Comparison of ENCODE assay signal across 19 cellular contexts in genomic region chr19:55077106-55077505, GRCh38. TPM values are rescaled to one million over a fixed set of nuclear protein-coding genes. Genes with fewer than 3 reads are reported as not detected.
DNase-seq lines count a peak whose midpoint lies in the region; ATAC-seq and TF ChIP-seq lines count a peak whose summit lies in the region.
"Had no signal": no experiment of that assay in that cellular context is flagged by ENCODE, and none has a peak within 500 bp of the region (broad histone marks: within the 10 kb centered on the region; RNA-seq: fewer than 3 reads in every experiment).

No MANE protein-coding gene starts in this region.

- no peaks in the 10 kb centered on the region for H3K36me3 Mint-ChIP-seq in natural killer cell treated with Interleukin-12 subunit alpha and Interleukin-12 subunit beta and Interleukin-15 and Interleukin-18, amount 100 ng/mL, for 72 hours

- DNase-seq in epithelial cell of esophagus (ENCODE audit: low read depth) (no peak), NCI-H1694 (lab: John Stamatoyannopoulos, UW) (no peak), RWPE1 (ENCODE audit: low spot score) (no peak)
- DNase-seq in natural killer cell treated with Interleukin-12 subunit alpha and Interleukin-12 subunit beta and Interleukin-15 and Interleukin-18, amount 100 ng/mL, for 72 hours (ENCODE audit: low spot score): peak; percentile 25
- no peak for DNase-seq in effector CD4-positive, alpha-beta T cell
- DNase-seq in activated CD4-positive, alpha-beta T cell treated with anti-CD3 and anti-CD28 coated beads, Interleukin-2, amount 50 U/mL, for 48 hours: no peak
- DNase-seq: DMS79, Kasumi-1, MG63, NCI-H1417, NCI-H187, NCI-H2107, NCI-H510A, SJCRH30 had no signal

- H3K4me3 ChIP-seq in HEK293 (ENCODE audit: low read depth, low read length) (no peak overlapping the region), epithelial cell of esophagus (ENCODE audit: low read length) (peak overlapping the region; percentile 52)
- H3K4me3 ChIP-seq: MG63, SJCRH30 had no signal

- CTCF ChIA-PET in HEK293 (lab: Yijun Ruan, JAX) (interaction anchor here (0.6 to 1.4 kb wide), 3 partner anchors 11 to 12 kb away, joined by 3 to 7 read pairs (median 3); no protein-coding TSS in a partner anchor), RWPE1 (lab: Yijun Ruan, JAX) (no interaction called here)

- TF ChIP-seq CTCF in 22Rv1 (IDR thresholded peaks at IDR 0.05) (no peak), HEK293 (tag by site-specific recombination; IDR thresholded peaks at IDR 0.05) (no peak), epithelial cell of esophagus (IDR thresholded peaks at IDR 0.05; ENCODE audit: insufficient read depth, low read depth, low read length, missing control alignments) (no peak), RWPE1 (conservative IDR thresholded peaks at IDR 0.05; ENCODE audit: low read depth) (no peak)

- no peak overlapping the region for H3K27ac Mint-ChIP-seq in natural killer cell treated with Interleukin-12 subunit alpha and Interleukin-12 subunit beta and Interleukin-15 and Interleukin-18, amount 100 ng/mL, for 72 hours
- H3K27ac Mint-ChIP-seq: B cell had no signal

- POLR2A ChIA-PET in HEK293 (lab: Yijun Ruan, JAX): interaction anchor here (0.6 kb wide), 1 partner anchor 41 kb away, joined by 6 read pairs; no protein-coding TSS in a partner anchor
- POLR2A ChIA-PET in RWPE1 (lab: Yijun Ruan, JAX; ENCODE audit: low non-redundant PET): no interaction called here

- H3K27ac ChIP-seq in 22Rv1 (peak overlapping the region; percentile 51; the same call in 1 of the 2 replicates), HEK293 (ENCODE audit: extremely low read depth, low read depth, low read length) (no peak overlapping the region), RWPE1 (no peak overlapping the region)
- H3K27ac ChIP-seq: SJCRH30 had no signal

- no peaks in the 10 kb centered on the region for H3K9me3 ChIP-seq in HEK293 (ENCODE audit: control insufficient read depth, insufficient read depth, low read depth, low read length)
- H3K9me3 ChIP-seq: SJCRH30 had no signal

- H3K36me3 ChIP-seq in HEK293 (ENCODE audit: control insufficient read depth in 2 of 2, insufficient read depth in 1 of 2, low read length in 2 of 2): no peaks in the 10 kb centered on the region
- H3K36me3 ChIP-seq: MG63, SJCRH30 had no signal

- no peaks in the 10 kb centered on the region for H3K4me1 ChIP-seq in HEK293 (ENCODE audit: control insufficient read depth, insufficient read depth, low read length)

- H3K9me3 Mint-ChIP-seq in natural killer cell treated with Interleukin-12 subunit alpha and Interleukin-12 subunit beta and Interleukin-15 and Interleukin-18, amount 100 ng/mL, for 72 hours: no peaks in the 10 kb centered on the region

- peaks cover 17 to 18% of the 10 kb centered on the region in 2 donors for H3K4me1 Mint-ChIP-seq in natural killer cell treated with Interleukin-12 subunit alpha and Interleukin-12 subunit beta and Interleukin-15 and Interleukin-18, amount 100 ng/mL, for 72 hours (ENCODE audit: low read depth in 2 of 2)

- no peak overlapping the region for H3K4me3 Mint-ChIP-seq in natural killer cell treated with Interleukin-12 subunit alpha and Interleukin-12 subunit beta and Interleukin-15 and Interleukin-18, amount 100 ng/mL, for 72 hours
- H3K4me3 Mint-ChIP-seq: B cell, CD14-positive monocyte had no signal

- no peak for ATAC-seq in natural killer cell treated with Interleukin-12 subunit alpha and Interleukin-12 subunit beta and Interleukin-15 and Interleukin-18, amount 100 ng/mL, for 72 hours
- ATAC-seq: Panc1 had no signal

- H3K27me3 Mint-ChIP-seq in natural killer cell treated with Interleukin-12 subunit alpha and Interleukin-12 subunit beta and Interleukin-15 and Interleukin-18, amount 100 ng/mL, for 72 hours: peaks cover 6 to 13% of the 10 kb centered on the region in 2 donors

TF ChIP-seq in HEK293, 187 proteins besides CTCF, POLR2A, EP300 and RAD21:
- TF ChIP-seq ZNF664 (tag by site-specific recombination; IDR thresholded peaks at IDR 0.05): peak; percentile 65; the same call in 1 of the 2 replicates
- TF ChIP-seq, protein P1, sequence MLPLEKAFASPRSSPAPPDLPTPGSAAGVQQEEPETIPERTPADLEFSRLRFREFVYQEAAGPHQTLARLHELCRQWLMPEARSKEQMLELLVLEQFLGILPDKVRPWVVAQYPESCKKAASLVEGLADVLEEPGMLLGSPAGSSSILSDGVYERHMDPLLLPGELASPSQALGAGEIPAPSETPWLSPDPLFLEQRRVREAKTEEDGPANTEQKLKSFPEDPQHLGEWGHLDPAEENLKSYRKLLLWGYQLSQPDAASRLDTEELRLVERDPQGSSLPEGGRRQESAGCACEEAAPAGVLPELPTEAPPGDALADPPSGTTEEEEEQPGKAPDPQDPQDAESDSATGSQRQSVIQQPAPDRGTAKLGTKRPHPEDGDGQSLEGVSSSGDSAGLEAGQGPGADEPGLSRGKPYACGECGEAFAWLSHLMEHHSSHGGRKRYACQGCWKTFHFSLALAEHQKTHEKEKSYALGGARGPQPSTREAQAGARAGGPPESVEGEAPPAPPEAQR (tag by site-specific recombination; IDR thresholded peaks at IDR 0.05): no peak
- TF ChIP-seq, protein P2, sequence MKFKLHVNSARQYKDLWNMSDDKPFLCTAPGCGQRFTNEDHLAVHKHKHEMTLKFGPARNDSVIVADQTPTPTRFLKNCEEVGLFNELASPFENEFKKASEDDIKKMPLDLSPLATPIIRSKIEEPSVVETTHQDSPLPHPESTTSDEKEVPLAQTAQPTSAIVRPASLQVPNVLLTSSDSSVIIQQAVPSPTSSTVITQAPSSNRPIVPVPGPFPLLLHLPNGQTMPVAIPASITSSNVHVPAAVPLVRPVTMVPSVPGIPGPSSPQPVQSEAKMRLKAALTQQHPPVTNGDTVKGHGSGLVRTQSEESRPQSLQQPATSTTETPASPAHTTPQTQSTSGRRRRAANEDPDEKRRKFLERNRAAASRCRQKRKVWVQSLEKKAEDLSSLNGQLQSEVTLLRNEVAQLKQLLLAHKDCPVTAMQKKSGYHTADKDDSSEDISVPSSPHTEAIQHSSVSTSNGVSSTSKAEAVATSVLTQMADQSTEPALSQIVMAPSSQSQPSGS (tag by site-specific recombination; IDR thresholded peaks at IDR 0.05; ENCODE audit: low read depth): no peak

RNA-seq across cellular contexts. Expression of gene EPS8L1, which starts 1.4 kb away (rescaled TPM):
- total RNA-seq in natural killer cell treated with Interleukin-12 subunit alpha and Interleukin-12 subunit beta and Interleukin-15 and Interleukin-18, amount 100 ng/mL, for 72 hours: 1 to 10 TPM; 1.3 to 8.7 TPM

RNA-seq across cellular contexts. Expression of gene RDH13, which starts 14.2 kb away (rescaled TPM):
- total RNA-seq in natural killer cell treated with Interleukin-12 subunit alpha and Interleukin-12 subunit beta and Interleukin-15 and Interleukin-18, amount 100 ng/mL, for 72 hours: 10 to 100 TPM; 13.4 to 31.0 TPM

RNA-seq across cellular contexts. Expression of gene GP6, which starts 39.0 kb away (rescaled TPM):
- under 1 TPM in 1 of 2 donors, not detected in 1; 0.22 TPM for total RNA-seq in natural killer cell treated with Interleukin-12 subunit alpha and Interleukin-12 subunit beta and Interleukin-15 and Interleukin-18, amount 100 ng/mL, for 72 hours

RNA-seq across cellular contexts. Expression of gene PPP1R12C, which starts 40.3 kb away (rescaled TPM):
- 100 to 1,000 TPM; 157 to 251 TPM for total RNA-seq in natural killer cell treated with Interleukin-12 subunit alpha and Interleukin-12 subunit beta and Interleukin-15 and Interleukin-18, amount 100 ng/mL, for 72 hours
